Comparison of ENCODE assay signal across 1 cellular context in the genomic region with DNA sequence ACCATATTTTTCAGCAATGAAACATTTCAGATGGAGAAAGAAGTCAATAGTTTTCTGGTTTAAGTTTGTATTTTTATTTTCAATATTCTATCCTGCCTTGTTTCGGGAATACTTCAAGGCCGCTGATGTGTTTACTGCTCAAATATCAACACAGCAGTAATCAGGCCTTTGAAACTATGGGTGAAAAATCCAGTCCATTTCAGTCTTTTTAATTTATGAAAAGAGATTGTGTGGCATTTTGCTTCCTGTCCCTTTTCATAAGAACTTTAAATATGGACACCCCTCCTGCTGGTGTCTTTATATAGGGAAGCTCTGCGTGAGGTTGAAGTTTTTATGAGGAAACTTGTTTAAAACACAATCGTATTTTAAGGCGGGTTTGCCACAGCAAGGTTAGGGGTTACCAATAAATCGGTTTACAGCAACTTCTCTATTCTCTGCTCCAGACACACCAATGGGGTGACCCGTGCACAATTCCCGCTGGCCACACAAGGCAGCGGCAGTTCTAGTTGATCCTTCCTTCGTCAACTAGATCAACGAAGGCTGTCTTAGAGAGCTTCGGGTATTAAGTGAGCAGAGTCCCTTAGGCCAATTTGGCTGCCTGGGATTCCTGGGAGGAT.
TF ChIP-seq lines count a peak whose summit lies in the region.

No MANE protein-coding gene starts in this region.

TF ChIP-seq in IMR-90, 13 proteins besides CTCF, POLR2A, EP300 and RAD21:
- TF ChIP-seq SMC3 (IDR thresholded peaks at IDR 0.05; ENCODE audit: low read depth, low read length): no peak
- TF ChIP-seq NFE2L2 (IDR thresholded peaks at IDR 0.05; ENCODE audit: low read depth, low read length): no peak
- TF ChIP-seq MAZ (IDR thresholded peaks at IDR 0.05; ENCODE audit: borderline replicate concordance, low read depth, low read length): no peak
- no peak for TF ChIP-seq MAFK (IDR thresholded peaks at IDR 0.05; ENCODE audit: low read depth, low read length)
- no peak for TF ChIP-seq RCOR1 (IDR thresholded peaks at IDR 0.05; ENCODE audit: insufficient replicate concordance, low read length)
- no peak for TF ChIP-seq FOS (IDR thresholded peaks at IDR 0.05; ENCODE audit: low read depth, low read length)
- no peak for TF ChIP-seq CEBPB (IDR thresholded peaks at IDR 0.05; ENCODE audit: low read depth, low read length)
- TF ChIP-seq, protein P1, sequence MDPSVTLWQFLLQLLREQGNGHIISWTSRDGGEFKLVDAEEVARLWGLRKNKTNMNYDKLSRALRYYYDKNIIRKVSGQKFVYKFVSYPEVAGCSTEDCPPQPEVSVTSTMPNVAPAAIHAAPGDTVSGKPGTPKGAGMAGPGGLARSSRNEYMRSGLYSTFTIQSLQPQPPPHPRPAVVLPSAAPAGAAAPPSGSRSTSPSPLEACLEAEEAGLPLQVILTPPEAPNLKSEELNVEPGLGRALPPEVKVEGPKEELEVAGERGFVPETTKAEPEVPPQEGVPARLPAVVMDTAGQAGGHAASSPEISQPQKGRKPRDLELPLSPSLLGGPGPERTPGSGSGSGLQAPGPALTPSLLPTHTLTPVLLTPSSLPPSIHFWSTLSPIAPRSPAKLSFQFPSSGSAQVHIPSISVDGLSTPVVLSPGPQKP (IDR thresholded peaks at IDR 0.05; ENCODE audit: borderline replicate concordance, low read depth, low read length): no peak
- TF ChIP-seq BHLHE40 (IDR thresholded peaks at IDR 0.05; ENCODE audit: low read depth, low read length): no peak
